Comparison of ENCODE assay signal across 11 cellular contexts in genomic region chr1:109649380-109649987, GRCh38.
DNase-seq lines count a peak whose midpoint lies in the region; ATAC-seq, FAIRE-seq and TF ChIP-seq lines count a peak whose summit lies in the region.
"Had no signal": no experiment of that assay in that cellular context is flagged by ENCODE, and none has a peak within 500 bp of the region (broad histone marks: within the 10 kb centered on the region; RNA-seq: fewer than 3 reads in every experiment).

No MANE protein-coding gene starts in this region.

- DNase-seq in D721Med (ENCODE audit: insufficient read length, low spot score): no peak
- peak; percentile 27 for DNase-seq in NCI-H1694 (lab: John Stamatoyannopoulos, UW)
- no peak for DNase-seq in brain microvascular endothelial cell
- DNase-seq in UCSD-AML1 (lab: John Stamatoyannopoulos, UW; ENCODE audit: unreplicated experiment): no peak
- DNase-seq in activated gamma-delta T cell treated with Interleukin-2 at 50 U/mL for 16 hours: no peak
- DNase-seq: NCI-H187, upper lobe of left lung had no signal

- no peaks in the 10 kb centered on the region for H3K36me3 Mint-ChIP-seq in nephron (ENCODE audit: low read depth)
- H3K36me3 Mint-ChIP-seq: natural killer cell treated with Interleukin-12 subunit alpha and Interleukin-12 subunit beta and Interleukin-15 and Interleukin-18, amount 100 ng/mL, for 72 hours had no signal

- peak; percentile 75 for TF ChIP-seq CTCF in D721Med (IDR thresholded peaks at IDR 0.05; ENCODE audit: insufficient read depth, missing control alignments)
- TF ChIP-seq CTCF in brain microvascular endothelial cell (IDR thresholded peaks at IDR 0.05; ENCODE audit: low read depth, low read length, missing control alignments): peak; percentile 33
- peak; percentile 14 to 29 (median 28) for TF ChIP-seq CTCF in nephron (IDR thresholded peaks at IDR 0.05; ENCODE audit: unreplicated experiment in 3 of 3)

- peaks cover 23% of the 10 kb centered on the region for H3K4me1 Mint-ChIP-seq in nephron

- H3K27ac ChIP-seq in brain microvascular endothelial cell: no peak overlapping the region
- H3K27ac ChIP-seq: upper lobe of left lung had no signal

- peaks cover 26% of the 10 kb centered on the region for H3K27me3 Mint-ChIP-seq in nephron (ENCODE audit: low read depth)

- no peak for ATAC-seq in HG03280 (IDR thresholded peaks at IDR 0.05; ENCODE audit: unreplicated experiment)
- ATAC-seq in GM18867 (IDR thresholded peaks at IDR 0.05; ENCODE audit: unreplicated experiment): no peak
- ATAC-seq: natural killer cell treated with Interleukin-12 subunit alpha and Interleukin-12 subunit beta and Interleukin-15 and Interleukin-18, amount 100 ng/mL, for 72 hours had no signal

- peak overlapping the region in 2 of 3 experiments; percentile 71 to 75 for H3K27ac Mint-ChIP-seq in nephron
- H3K27ac Mint-ChIP-seq: natural killer cell treated with Interleukin-12 subunit alpha and Interleukin-12 subunit beta and Interleukin-15 and Interleukin-18, amount 100 ng/mL, for 72 hours had no signal

- H3K9me3 Mint-ChIP-seq in nephron: peaks cover 3% of the 10 kb centered on the region
- H3K9me3 Mint-ChIP-seq: natural killer cell treated with Interleukin-12 subunit alpha and Interleukin-12 subunit beta and Interleukin-15 and Interleukin-18, amount 100 ng/mL, for 72 hours had no signal

- H3K36me3 ChIP-seq in brain microvascular endothelial cell (replicated peaks): no peaks in the 10 kb centered on the region
- H3K36me3 ChIP-seq: upper lobe of left lung had no signal

- H3K4me3 ChIP-seq in brain microvascular endothelial cell (ENCODE audit: low read depth, low read length): no peak overlapping the region

- peak overlapping the region in 2 of 3 experiments; percentile 46 to 68 for H3K4me3 Mint-ChIP-seq in nephron
- H3K4me3 Mint-ChIP-seq: natural killer cell treated with Interleukin-12 subunit alpha and Interleukin-12 subunit beta and Interleukin-15 and Interleukin-18, amount 100 ng/mL, for 72 hours had no signal

- no peak for FAIRE-seq in D721Med (lab: Jason Lieb, UNC)

- in situ Hi-C loops in brain microvascular endothelial cell (cut with HindIII; ENCODE audit: low pct_ligation_motif_present, low sequenced_read_pairs): no loop called here

- no peaks in the 10 kb centered on the region for H3K27me3 ChIP-seq in brain microvascular endothelial cell (replicated peaks)
- H3K27me3 ChIP-seq: upper lobe of left lung had no signal
